In genomic region chr3:134486577-134487041, GRCh38 we compare ENCODE assay signal across 8 cellular contexts. TPM values are rescaled to one million over a fixed set of nuclear protein-coding genes. Genes with fewer than 3 reads are reported as not detected.
DNase-seq lines count a peak whose midpoint lies in the region; ATAC-seq and TF ChIP-seq lines count a peak whose summit lies in the region.

No MANE protein-coding gene starts in this region.

- H3K4me1 Mint-ChIP-seq in memory B cell = peaks cover 31% of the 10 kb centered on the region

- H3K27me3 ChIP-seq in Peyer's patch = no peaks in the 10 kb centered on the region
- no peaks in the 10 kb centered on the region for H3K27me3 ChIP-seq in colonic mucosa

- no peaks in the 10 kb centered on the region for H3K9me3 ChIP-seq in Peyer's patch
- no peaks in the 10 kb centered on the region for H3K9me3 ChIP-seq in colonic mucosa

- H3K36me3 Mint-ChIP-seq in memory B cell = peaks cover 8% of the 10 kb centered on the region

- H3K4me1 ChIP-seq in Peyer's patch (peaks cover 0 to 25% (median 4%) of the 10 kb centered on the region in 4 donors), colonic mucosa (peaks cover 6% of the 10 kb centered on the region), urinary bladder (ENCODE audit: insufficient read depth) (peaks cover 5% of the 10 kb centered on the region)

- ATAC-seq in HG02642 (IDR thresholded peaks at IDR 0.05; ENCODE audit: poor library complexity, unreplicated experiment) (peak; percentile 17), memory B cell (ENCODE audit: low read depth) (no peak)

- intact Hi-C loops in colonic mucosa (cut with DNase I) = no loop called here

- no peak for TF ChIP-seq POLR2A in Peyer's patch (IDR thresholded peaks at IDR 0.05)

- H3K4me3 ChIP-seq in Peyer's patch (peak overlapping the region; percentile 71 to 86 (median 74)), colonic mucosa (peak overlapping the region; percentile 68), urinary bladder (ENCODE audit: low read depth, low read length) (peak overlapping the region; percentile 72)

- H3K4me3 Mint-ChIP-seq in memory B cell = peak overlapping the region; percentile 98

- H3K9ac ChIP-seq in colonic mucosa (ENCODE audit: low read depth in 2 of 2, low read length in 2 of 2) = peak overlapping the region; percentile 82 to 93

- H3K27ac Mint-ChIP-seq in memory B cell = peak overlapping the region; percentile 93

- TF ChIP-seq CTCF in Peyer's patch (IDR thresholded peaks at IDR 0.05) (no peak), colonic mucosa (IDR thresholded peaks at IDR 0.05) (no peak)

- DNase-seq in NCI-H510A treated with DMSO at 0.1 percent for 48 hours (lab: John Stamatoyannopoulos, UW) = peak; percentile 40
- DNase-seq in NCI-H510A (lab: John Stamatoyannopoulos, UW) = no peak
- peak in 1 of 3 donors; percentile 25 for DNase-seq in Peyer's patch
- DNase-seq in colonic mucosa = no peak
- DNase-seq in memory B cell (ENCODE audit: low spot score in 2 of 2) = no peak
- no peak for DNase-seq in 8988T

- peaks cover 0 to 5% (median 0%) of the 10 kb centered on the region in 3 donors for H3K36me3 ChIP-seq in Peyer's patch
- H3K36me3 ChIP-seq in colonic mucosa = no peaks in the 10 kb centered on the region
- H3K36me3 ChIP-seq in urinary bladder (ENCODE audit: insufficient read depth) = no peaks in the 10 kb centered on the region

- 3% methylated on average over 17 of the region's 17 CpGs for WGBS in urinary bladder

- peak overlapping the region; percentile 92 to 98 (median 96) for H3K27ac ChIP-seq in Peyer's patch
- peak overlapping the region; percentile 88 for H3K27ac ChIP-seq in colonic mucosa
- peak overlapping the region; percentile 93 for H3K27ac ChIP-seq in urinary bladder (ENCODE audit: low read depth)

- H3K9me3 Mint-ChIP-seq in memory B cell = no peaks in the 10 kb centered on the region

- H3K27me3 Mint-ChIP-seq in memory B cell = no peaks in the 10 kb centered on the region

RNA-seq across cellular contexts. Expression of gene CEP63, which starts 0.8 kb away (rescaled TPM):
- total RNA-seq in Peyer's patch = 10 to 100 TPM; 13.3 to 67.7 (median 19.6) TPM
- total RNA-seq in colonic mucosa = 10 to 100 TPM; 16.9 to 19.6 TPM
- total RNA-seq in urinary bladder = 30.2 TPM
- 24.8 TPM for polyA plus RNA-seq in urinary bladder

RNA-seq across cellular contexts. Expression of gene ANAPC13, which starts 0.8 kb away (rescaled TPM):
- total RNA-seq in Peyer's patch (10 to 100 TPM; 24.5 to 50.3 (median 39.9) TPM), colonic mucosa (10 to 100 TPM; 31.6 to 33.5 TPM), urinary bladder (57.1 TPM)
- polyA plus RNA-seq in urinary bladder = 68.0 TPM
